In the genomic region with DNA sequence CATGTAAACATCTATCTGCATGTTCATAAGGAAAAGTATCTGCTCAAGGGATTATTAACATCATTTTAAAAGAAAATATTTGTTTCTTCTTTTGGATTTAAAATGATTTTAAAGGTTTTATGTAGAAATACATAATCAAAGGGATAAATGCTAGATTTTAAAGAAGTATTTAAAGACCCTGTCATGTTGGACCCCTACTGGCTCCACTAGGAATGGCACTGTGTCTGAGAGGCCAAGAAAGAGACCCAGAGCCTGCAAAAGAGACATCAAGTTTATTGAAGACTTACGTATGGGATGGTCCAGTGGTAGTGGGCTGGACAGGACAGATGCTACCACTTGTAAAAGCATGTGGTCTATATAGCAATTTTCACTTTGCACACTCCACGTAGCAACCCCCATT, we compare ENCODE assay signal across 9 cellular contexts.
DNase-seq lines count a peak whose midpoint lies in the region; ATAC-seq and TF ChIP-seq lines count a peak whose summit lies in the region.
"Had no signal": no experiment of that assay in that cellular context is flagged by ENCODE, and none has a peak within 500 bp of the region (broad histone marks: within the 10 kb centered on the region; RNA-seq: fewer than 3 reads in every experiment).

No MANE protein-coding gene starts in this region.

- H3K36me3 ChIP-seq in spleen, result no peaks in the 10 kb centered on the region

- ATAC-seq in GM19351 (IDR thresholded peaks at IDR 0.05; ENCODE audit: unreplicated experiment), result peak; percentile 60
- ATAC-seq in GM21619 (IDR thresholded peaks at IDR 0.05; ENCODE audit: unreplicated experiment), result no peak

- DNase-seq in ACHN (peak; percentile 21), RKO (ENCODE audit: low spot score) (peak; percentile 30), foreskin fibroblast (peak in 1 of 2 donors; percentile 15), NCI-H1436 (lab: John Stamatoyannopoulos, UW) (no peak), spleen (no peak), C1 segment of cervical spinal cord (lab: John Stamatoyannopoulos, UW) (no peak)
- DNase-seq: activated naive CD8-positive, alpha-beta T cell treated with anti-CD3 and anti-CD28 coated beads, Interleukin-2, amount 10 ng/mL, durations not matched to agents 7 days and 5 days had no signal

- 69 to 89% (median 87%) methylated on average over 2 of the region's 2 CpGs for WGBS in spleen, 5 donors

- TF ChIP-seq POLR2A in spleen (IDR thresholded peaks at IDR 0.05), result no peak

- H3K4me3 ChIP-seq in foreskin fibroblast (ENCODE audit: low read depth in 1 of 2, low read length in 2 of 2) (no peak overlapping the region), spleen (no peak overlapping the region)

- intact Hi-C loops in spleen (cut with DNase I; ENCODE audit: low total_unique reads), result no loop called here

- peak; percentile 36 for TF ChIP-seq CTCF in foreskin fibroblast (IDR thresholded peaks at IDR 0.05; ENCODE audit: low read depth, low read length)
- TF ChIP-seq CTCF in spleen (IDR thresholded peaks at IDR 0.05 in 8 of 11, conservative IDR thresholded peaks at IDR 0.05 in 3 of 11), result peak in 2 of 11 experiments; percentile 9 to 15

- peaks cover 0 to 4% (median 0%) of the 10 kb centered on the region in 8 donors for H3K9me3 ChIP-seq in spleen

- H3K4me1 ChIP-seq in spleen, result no peaks in the 10 kb centered on the region

- H3K27ac ChIP-seq in spleen, result peak overlapping the region in 3 of 8 donors; percentile 4 to 29 (median 28)

- no peaks in the 10 kb centered on the region for H3K27me3 ChIP-seq in spleen (replicated peaks in 1 of 7)

- in situ Hi-C loops in ACHN (cut with HindIII; ENCODE audit: low pct_ligation_motif_present, low pct_unique_long_range_greater_than_20kb, low sequenced_read_pairs), result no loop called here

Comparison
In these comparisons a context has a peak if more than half of its experiments do, and no peak if none do; other contexts are left out.
1. DNase-seq: peak in ACHN (single experiment) and RKO (single experiment); none in NCI-H1436 (single experiment), spleen (single experiment) and C1 segment of cervical spinal cord (0 of 14).